Comparison of ENCODE assay signal across 30 cellular contexts in genomic region chr1:50415235-50416149, GRCh38. TPM values are rescaled to one million over a fixed set of nuclear protein-coding genes. Genes with fewer than 3 reads are reported as not detected.
A peak's percentile ranks its signal among the peaks of the same experiment; 100 is the strongest.
DNase-seq lines count a peak whose midpoint lies in the region; ATAC-seq, FAIRE-seq and TF ChIP-seq lines count a peak whose summit lies in the region.
"Had no signal": no experiment of that assay in that cellular context is flagged by ENCODE, and none has a peak within 500 bp of the region (broad histone marks: within the 10 kb centered on the region; RNA-seq: fewer than 3 reads in every experiment).

No MANE protein-coding gene starts in this region.

- no peak overlapping the region for H3K4ac ChIP-seq in mesenchymal stem cell (ENCODE audit: low read depth in 1 of 2, low read length in 2 of 2)

- no peaks in the 10 kb centered on the region for H3K79me1 ChIP-seq in mesenchymal stem cell (replicated peaks; ENCODE audit: low read length, poor library complexity, severe bottlenecking)

- no peak overlapping the region for H2BK12ac ChIP-seq in mesenchymal stem cell (ENCODE audit: low read length in 2 of 2)

- FAIRE-seq in endothelial cell of umbilical vein (lab: Jason Lieb, UNC): no peak
- no peak for FAIRE-seq in pancreas (lab: Jason Lieb, UNC)
- FAIRE-seq: frontal cortex, TTC549 had no signal

- ATAC-seq in activated CD8-positive, alpha-beta T cell treated with anti-CD3 and anti-CD28 coated beads, Interleukin-2, amount 10 ng/mL, durations not matched to agents 7 days and 5 days: no peak
- no peak for ATAC-seq in pancreas
- no peak for ATAC-seq in activated CD4-positive, alpha-beta T cell treated with anti-CD3 and anti-CD28 coated beads for 36 hours
- ATAC-seq: activated T-cell treated with anti-CD3 and anti-CD28 coated beads, Interleukin-2, amount 50 U/mL, for 4 hours; left colon; natural killer cell; stimulated activated effector memory CD8-positive, alpha-beta T cell treated with anti-CD3 and anti-CD28 coated beads, Interleukin-12 subunit alpha, Interleukin-12 subunit beta, amount 100 ng/mL, for 72 hours had no signal

- no peak overlapping the region for H4K8ac ChIP-seq in mesenchymal stem cell (ENCODE audit: low read length)

- H3K27ac ChIP-seq in endothelial cell of umbilical vein (ENCODE audit: insufficient read depth, low read depth, low read length) (no peak overlapping the region), mesenchymal stem cell (ENCODE audit: low read length, poor library complexity, severe bottlenecking) (no peak overlapping the region), pancreas (no peak overlapping the region), spleen (no peak overlapping the region)
- H3K27ac ChIP-seq: esophagus muscularis mucosa had no signal

- H2BK5ac ChIP-seq in mesenchymal stem cell (ENCODE audit: low read depth, low read length, poor library complexity, severe bottlenecking): no peak overlapping the region

- H2AFZ ChIP-seq in endothelial cell of umbilical vein (ENCODE audit: low read depth, low read length) (no peak overlapping the region), mesenchymal stem cell (ENCODE audit: low read depth, low read length) (no peak overlapping the region)

- no peak overlapping the region for H3K23ac ChIP-seq in mesenchymal stem cell (ENCODE audit: low read length in 2 of 2)

- H3K36me3 ChIP-seq in ES-I3 (ENCODE audit: insufficient read depth, low read length) (no peaks in the 10 kb centered on the region), NT2/D1 (ENCODE audit: insufficient read depth, insufficient read length, low read length) (no peaks in the 10 kb centered on the region), endothelial cell of umbilical vein (ENCODE audit: control insufficient read depth in 2 of 2, extremely low read depth in 1 of 2, insufficient read depth in 2 of 2, low read length in 2 of 2) (no peaks in the 10 kb centered on the region), mesenchymal stem cell (ENCODE audit: control insufficient read depth in 1 of 2, insufficient read depth in 2 of 2, low read depth in 1 of 2, low read length in 2 of 2) (peaks cover 0 to 5% of the 10 kb centered on the region in 2 experiments), pancreas (no peaks in the 10 kb centered on the region), spleen (no peaks in the 10 kb centered on the region)
- H3K36me3 ChIP-seq: esophagus muscularis mucosa had no signal

- no peaks in the 10 kb centered on the region for H3K79me2 ChIP-seq in endothelial cell of umbilical vein (ENCODE audit: control insufficient read depth, insufficient read depth, low read length)

- no peak overlapping the region for H2BK15ac ChIP-seq in mesenchymal stem cell (ENCODE audit: low read depth, poor library complexity, severe bottlenecking)

- no peak overlapping the region for H3K4me3 Mint-ChIP-seq in activated CD8-positive, alpha-beta T cell treated with anti-CD3 and anti-CD28 coated beads, Interleukin-2, amount 10 ng/mL, durations not matched to agents 7 days and 5 days
- no peak overlapping the region for H3K4me3 Mint-ChIP-seq in activated CD4-positive, alpha-beta T cell treated with anti-CD3 and anti-CD28 coated beads for 36 hours
- H3K4me3 Mint-ChIP-seq: activated naive CD4-positive, alpha-beta T cell treated with anti-CD3 and anti-CD28 coated beads, Interleukin-2, amount 50 U/mL, for 24 hours; activated T-cell treated with anti-CD3 and anti-CD28 coated beads, Interleukin-2, amount 50 U/mL, for 4 hours; CD4-positive, CD25-positive, alpha-beta regulatory T cell; central memory CD8-positive, alpha-beta T cell; natural killer cell had no signal

- H3K4me2 ChIP-seq in endothelial cell of umbilical vein (ENCODE audit: insufficient read depth, low read length) (no peak overlapping the region), mesenchymal stem cell (ENCODE audit: low read length, poor library complexity, severe bottlenecking) (no peak overlapping the region)

- POLR2A ChIA-PET in endothelial cell of umbilical vein (lab: Charles Lee): no interaction called here
- POLR2A ChIA-PET in activated CD8-positive, alpha-beta T cell treated with anti-CD3 and anti-CD28 coated beads, Interleukin-2, amount 10 ng/mL, durations not matched to agents 7 days and 5 days (lab: Charles Lee): no interaction called here
- POLR2A ChIA-PET in activated CD4-positive, alpha-beta T cell treated with anti-CD3 and anti-CD28 coated beads for 36 hours (lab: Charles Lee): no interaction called here

- no TSS peak for BruUV-seq in endothelial cell of umbilical vein (replicated peaks; lab: Mats Ljungman, UMichigan)

- no peak overlapping the region for H2AK5ac ChIP-seq in mesenchymal stem cell (ENCODE audit: low read length, severe bottlenecking)

- peak overlapping the region; percentile 37 for H3K4me3 ChIP-seq in NT2/D1 (ENCODE audit: insufficient read length, low read depth)
- no peak overlapping the region for H3K4me3 ChIP-seq in endothelial cell of umbilical vein (replicated peaks in 1 of 3; ENCODE audit: insufficient read depth in 1 of 3, low read depth in 1 of 3, low read length in 3 of 3)
- no peak overlapping the region for H3K4me3 ChIP-seq in mesenchymal stem cell (ENCODE audit: insufficient read depth in 1 of 2, low read depth in 1 of 2, low read length in 2 of 2)
- H3K4me3 ChIP-seq in pancreas: no peak overlapping the region
- H3K4me3 ChIP-seq in spleen: no peak overlapping the region
- H3K4me3 ChIP-seq: esophagus muscularis mucosa had no signal

- dilution Hi-C loops in endothelial cell of umbilical vein (cut with MboI; ENCODE audit: extremely low pct_ligation_motif_present, low sequenced_read_pairs): no loop called here

- no peak overlapping the region for H2BK120ac ChIP-seq in mesenchymal stem cell (ENCODE audit: low read depth, low read length)

- H3K27me3 Mint-ChIP-seq in activated CD8-positive, alpha-beta T cell treated with anti-CD3 and anti-CD28 coated beads, Interleukin-2, amount 10 ng/mL, durations not matched to agents 7 days and 5 days (ENCODE audit: low read depth): peaks cover 73% of the 10 kb centered on the region
- H3K27me3 Mint-ChIP-seq in activated CD4-positive, alpha-beta T cell treated with anti-CD3 and anti-CD28 coated beads for 36 hours: peaks cover 59% of the 10 kb centered on the region

- intact Hi-C loops in endothelial cell of umbilical vein (cut with micrococcal nuclease) (no loop called here), pancreas (cut with DNase I) (no loop called here), spleen (cut with DNase I; ENCODE audit: low total_unique reads) (no loop called here)
- intact Hi-C loops in activated CD4-positive, alpha-beta T cell treated with anti-CD3 and anti-CD28 coated beads for 36 hours (cut with DNase I, micrococcal nuclease): no loop called here

- DNase-seq in NT2/D1 (ENCODE audit: low read depth, low spot score) (no peak), endothelial cell of umbilical vein (ENCODE audit: low read depth, low spot score) (no peak), mesenchymal stem cell (no peak), pancreas (no peak), spleen (no peak)
- no peak for DNase-seq in activated CD8-positive, alpha-beta T cell treated with anti-CD3 and anti-CD28 coated beads, Interleukin-2, amount 10 ng/mL, durations not matched to agents 7 days and 5 days
- no peak for DNase-seq in activated CD4-positive, alpha-beta T cell treated with anti-CD3 and anti-CD28 coated beads for 36 hours
- DNase-seq: activated CD4-positive, alpha-beta T cell treated with anti-CD3 and anti-CD28 coated beads for 1 hour; activated CD8-positive, alpha-beta memory T cell treated with anti-CD3 and anti-CD28 coated beads for 24 hours; activated T-cell treated with anti-CD3 and anti-CD28 coated beads, Interleukin-2, amount 50 U/mL, for 4 hours; aorta; CD4-positive, CD25-positive, alpha-beta regulatory T cell; effector CD4-positive, alpha-beta T cell; GF-D8; Kasumi-1; left colon; midbrain; natural killer cell; NCI-H187 treated with DMSO at 0.1 percent for 48 hours; NCI-H2227 treated with DMSO at 0.1 percent for 48 hours; NCI-H748 treated with DMSO at 0.1 percent for 48 hours; Right ventricle myocardium superior had no signal

- no peak overlapping the region for H3K14ac ChIP-seq in mesenchymal stem cell (ENCODE audit: low read length in 2 of 2)

- H3K9ac ChIP-seq in ES-I3 (ENCODE audit: low read depth, low read length) (peak overlapping the region; percentile 48; the same call in 1 of the 2 replicates), NT2/D1 (ENCODE audit: insufficient read length, low read depth) (peak overlapping the region; percentile 52), endothelial cell of umbilical vein (replicated peaks; ENCODE audit: extremely low read depth, insufficient read depth, low read length) (no peak overlapping the region), mesenchymal stem cell (ENCODE audit: low read length) (no peak overlapping the region)

- TF ChIP-seq POLR2A in endothelial cell of umbilical vein (IDR thresholded peaks at IDR 0.05; ENCODE audit: low read depth, low read length) (no peak), spleen (IDR thresholded peaks at IDR 0.05) (no peak)

- TF ChIP-seq CTCF in endothelial cell of umbilical vein (IDR thresholded peaks at IDR 0.05; ENCODE audit: extremely low read depth in 1 of 2, insufficient read depth in 1 of 2, low read depth in 1 of 2, low read length in 2 of 2) (no peak), pancreas (IDR thresholded peaks at IDR 0.05) (no peak), spleen (IDR thresholded peaks at IDR 0.05 in 8 of 11, conservative IDR thresholded peaks at IDR 0.05 in 3 of 11) (no peak)

- H3K27me3 ChIP-seq in NT2/D1 (ENCODE audit: insufficient read depth, insufficient read length) (peaks cover 98% of the 10 kb centered on the region), endothelial cell of umbilical vein (ENCODE audit: control insufficient read depth in 2 of 2, insufficient read depth in 2 of 2, low read length in 2 of 2) (peaks cover 63 to 74% of the 10 kb centered on the region in 2 experiments), mesenchymal stem cell (ENCODE audit: control insufficient read depth in 1 of 2, insufficient read depth in 1 of 2, low read length in 2 of 2) (peaks cover 78 to 87% of the 10 kb centered on the region in 2 experiments), pancreas (peaks cover 0 to 36% (median 20%) of the 10 kb centered on the region in 4 donors), spleen (replicated peaks in 1 of 7) (peaks cover 10 to 82% (median 64%) of the 10 kb centered on the region in 7 donors)

- CTCF ChIA-PET in endothelial cell of umbilical vein (lab: Charles Lee): interaction anchor here (1.2 kb wide), 2 partner anchors 189 to 289 kb away, joined by 3 to 4 read pairs; no protein-coding TSS in a partner anchor
- CTCF ChIA-PET in activated CD8-positive, alpha-beta T cell treated with anti-CD3 and anti-CD28 coated beads, Interleukin-2, amount 10 ng/mL, durations not matched to agents 7 days and 5 days (lab: Charles Lee): no interaction called here
- CTCF ChIA-PET in activated CD4-positive, alpha-beta T cell treated with anti-CD3 and anti-CD28 coated beads for 36 hours (lab: Charles Lee): no interaction called here

- 5% methylated on average over 56 of the region's 56 CpGs for WGBS in mesenchymal stem cell
- 7 to 10% methylated on average over 50 to 56 of the region's 56 CpGs for WGBS in pancreas, 2 donors
- WGBS in spleen, 5 donors: 6 to 11% (median 10%) methylated on average over 24 to 56 of the region's 56 CpGs

- H3K4me1 ChIP-seq in ES-I3 (ENCODE audit: insufficient read depth, low read length) (no peaks in the 10 kb centered on the region), NT2/D1 (ENCODE audit: insufficient read depth, insufficient read length) (peaks cover 16% of the 10 kb centered on the region), endothelial cell of umbilical vein (ENCODE audit: control insufficient read depth, extremely low read depth, insufficient read depth, low read length) (no peaks in the 10 kb centered on the region), mesenchymal stem cell (ENCODE audit: control insufficient read depth, insufficient read depth, low read depth, low read length) (peaks cover 34% of the 10 kb centered on the region), pancreas (no peaks in the 10 kb centered on the region), spleen (peaks cover 6 to 53% (median 34%) of the 10 kb centered on the region in 6 donors)

- H3K9me3 ChIP-seq in ES-I3 (ENCODE audit: control insufficient read depth, insufficient read depth, low read length) (no peaks in the 10 kb centered on the region), NT2/D1 (ENCODE audit: insufficient read depth, low read length) (0 out of 2 replicates have a peak, but pooled peaks cover 5% of the 10 kb centered on the region), endothelial cell of umbilical vein (replicated peaks; ENCODE audit: control insufficient read depth, insufficient read depth, low read length) (no peaks in the 10 kb centered on the region), mesenchymal stem cell (ENCODE audit: control insufficient read depth, low read length) (peaks cover 7% of the 10 kb centered on the region), pancreas (no peaks in the 10 kb centered on the region), spleen (peaks cover 0 to 15% (median 9%) of the 10 kb centered on the region in 8 donors)

- no peaks in the 10 kb centered on the region for H3K9me3 Mint-ChIP-seq in activated CD8-positive, alpha-beta T cell treated with anti-CD3 and anti-CD28 coated beads, Interleukin-2, amount 10 ng/mL, durations not matched to agents 7 days and 5 days (ENCODE audit: insufficient read depth)
- no peaks in the 10 kb centered on the region for H3K9me3 Mint-ChIP-seq in activated CD4-positive, alpha-beta T cell treated with anti-CD3 and anti-CD28 coated beads for 36 hours (ENCODE audit: low read depth)
- H3K9me3 Mint-ChIP-seq: activated T-cell treated with anti-CD3 and anti-CD28 coated beads, Interleukin-2, amount 50 U/mL, for 4 hours; central memory CD8-positive, alpha-beta T cell; natural killer cell; stimulated activated effector memory CD8-positive, alpha-beta T cell treated with anti-CD3 and anti-CD28 coated beads, Interleukin-12 subunit alpha, Interleukin-12 subunit beta, amount 100 ng/mL, for 72 hours had no signal

- no peaks in the 10 kb centered on the region for H4K20me1 ChIP-seq in endothelial cell of umbilical vein (replicated peaks; ENCODE audit: control insufficient read depth, extremely low read depth, insufficient read depth, low read length)

- H3K36me3 Mint-ChIP-seq in activated CD8-positive, alpha-beta T cell treated with anti-CD3 and anti-CD28 coated beads, Interleukin-2, amount 10 ng/mL, durations not matched to agents 7 days and 5 days (ENCODE audit: low read depth): peaks cover 6% of the 10 kb centered on the region
- no peaks in the 10 kb centered on the region for H3K36me3 Mint-ChIP-seq in activated CD4-positive, alpha-beta T cell treated with anti-CD3 and anti-CD28 coated beads for 36 hours (ENCODE audit: low read depth)
- H3K36me3 Mint-ChIP-seq: activated naive CD4-positive, alpha-beta T cell treated with anti-CD3 and anti-CD28 coated beads, Interleukin-2, amount 50 U/mL, for 24 hours; CD4-positive, CD25-positive, alpha-beta regulatory T cell; natural killer cell had no signal

- peak overlapping the region; percentile 20 for H4K91ac ChIP-seq in mesenchymal stem cell (ENCODE audit: low read length)

- peaks cover 18% of the 10 kb centered on the region for H3K4me1 Mint-ChIP-seq in activated CD8-positive, alpha-beta T cell treated with anti-CD3 and anti-CD28 coated beads, Interleukin-2, amount 10 ng/mL, durations not matched to agents 7 days and 5 days (ENCODE audit: low read depth)
- H3K4me1 Mint-ChIP-seq in activated CD4-positive, alpha-beta T cell treated with anti-CD3 and anti-CD28 coated beads for 36 hours: peaks cover 18% of the 10 kb centered on the region

- H3K18ac ChIP-seq in mesenchymal stem cell (ENCODE audit: low read depth in 1 of 2, low read length in 2 of 2): no peak overlapping the region

- H3K9me1 ChIP-seq in endothelial cell of umbilical vein (replicated peaks; ENCODE audit: control insufficient read depth, extremely low read depth, insufficient read depth, low read length): no peaks in the 10 kb centered on the region

- H3K27ac Mint-ChIP-seq in activated CD8-positive, alpha-beta T cell treated with anti-CD3 and anti-CD28 coated beads, Interleukin-2, amount 10 ng/mL, durations not matched to agents 7 days and 5 days: no peak overlapping the region
- no peak overlapping the region for H3K27ac Mint-ChIP-seq in activated CD4-positive, alpha-beta T cell treated with anti-CD3 and anti-CD28 coated beads for 36 hours
- H3K27ac Mint-ChIP-seq: CD4-positive, CD25-positive, alpha-beta regulatory T cell; natural killer cell; stimulated activated effector memory CD8-positive, alpha-beta T cell treated with anti-CD3 and anti-CD28 coated beads, Interleukin-12 subunit alpha, Interleukin-12 subunit beta, amount 100 ng/mL, for 72 hours had no signal

RNA-seq across cellular contexts. Expression of gene DMRTA2, which starts 7.8 kb away (rescaled TPM):
- total RNA-seq in endothelial cell of umbilical vein: not detected in 2 replicates
- not detected in 2 replicates for polyA plus RNA-seq in endothelial cell of umbilical vein
- not detected in 2 replicates for polyA plus RNA-seq in endothelial cell of umbilical vein (2011; cell fraction: cytosol; rRNA removed)
- not detected in 2 replicates for polyA plus RNA-seq in endothelial cell of umbilical vein (2011; cell fraction: nucleus; rRNA removed)
- polyA plus RNA-seq in endothelial cell of umbilical vein (2012): not detected in 2 replicates
- polyA minus RNA-seq in endothelial cell of umbilical vein: not detected in 2 replicates
- polyA minus RNA-seq in endothelial cell of umbilical vein (2011; cell fraction: cytosol; rRNA and poly(A)+ RNA removed): not detected
- polyA minus RNA-seq in endothelial cell of umbilical vein (2011; cell fraction: nucleus; rRNA and poly(A)+ RNA removed): 0.14 TPM in 1 of 2 replicates, not detected in the other
- not detected for polyA plus RNA-seq in mesenchymal stem cell (2013, experiment 1 of 2)
- not detected for polyA plus RNA-seq in mesenchymal stem cell (2013, experiment 2 of 2)
- total RNA-seq in activated CD8-positive, alpha-beta T cell treated with anti-CD3 and anti-CD28 coated beads, Interleukin-2, amount 10 ng/mL, durations not matched to agents 7 days and 5 days: not detected
- total RNA-seq in pancreas: not detected
- polyA plus RNA-seq in pancreas: under 1 TPM in 1 of 2 donors, not detected in 1; 0.02 TPM
- under 1 TPM in 1 of 7 donors, not detected in 6; 0.14 TPM for total RNA-seq in spleen
- polyA plus RNA-seq in spleen: under 1 TPM; 0.03 to 0.15 (median 0.04) TPM
- not detected for total RNA-seq in activated CD4-positive, alpha-beta T cell treated with anti-CD3 and anti-CD28 coated beads for 36 hours
- total RNA-seq: activated T-cell treated with anti-CD3 and anti-CD28 coated beads, Interleukin-2, amount 50 U/mL, for 4 hours; aorta; CD4-positive, CD25-positive, alpha-beta regulatory T cell; esophagus muscularis mucosa; HT-29; natural killer cell; Right ventricle myocardium superior had no signal
- polyA plus RNA-seq: CD4-positive, CD25-positive, alpha-beta regulatory T cell had no signal

Comparison
In these comparisons a context has a peak if more than half of its experiments do, and no peak if none do; other contexts are left out.
1. H3K9ac ChIP-seq: peak in ES-I3 (single experiment) and NT2/D1 (single experiment); none in endothelial cell of umbilical vein (single experiment) and mesenchymal stem cell (single experiment).